ENCODE assay signal across 8 cellular contexts in the genomic region with DNA sequence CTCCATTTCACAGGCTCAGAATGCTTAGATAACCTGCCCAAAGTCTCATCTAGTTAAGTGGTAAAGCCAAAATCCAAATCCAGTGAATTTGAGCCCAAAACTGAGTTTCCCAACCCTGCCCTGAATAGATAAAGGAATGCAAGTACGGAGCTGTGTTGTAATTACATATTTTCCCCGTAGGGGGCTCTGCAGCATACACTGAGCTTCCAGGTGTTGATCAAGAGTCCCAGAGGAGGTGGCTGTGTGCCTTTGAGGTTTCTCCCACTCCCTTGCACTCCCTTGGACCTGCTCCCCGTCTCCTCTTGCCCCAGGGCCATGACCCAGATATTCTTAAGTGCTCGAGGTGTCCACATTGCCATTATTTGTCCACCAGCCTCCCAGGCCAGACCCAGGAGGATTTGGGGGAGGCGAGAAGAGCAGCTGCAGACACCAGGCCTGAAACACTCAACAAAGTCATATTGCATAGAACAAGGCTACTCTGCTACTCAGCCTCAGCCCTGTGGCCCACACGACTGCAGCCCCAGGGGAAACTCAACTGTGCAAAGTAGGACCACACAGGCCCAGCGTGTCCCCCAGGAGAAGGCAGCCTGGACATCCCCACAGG. TPM values are rescaled to one million over a fixed set of nuclear protein-coding genes. Genes with fewer than 3 reads are reported as not detected.
A peak's percentile ranks its signal among the peaks of the same experiment; 100 is the strongest.
DNase-seq lines count a peak whose midpoint lies in the region; ATAC-seq, FAIRE-seq and TF ChIP-seq lines count a peak whose summit lies in the region.
"Had no signal": no experiment of that assay in that cellular context is flagged by ENCODE, and none has a peak within 500 bp of the region (broad histone marks: within the 10 kb centered on the region; RNA-seq: fewer than 3 reads in every experiment).

No MANE protein-coding gene starts in this region.

- DNase-seq in GM10248 (ENCODE audit: extremely low spot score) (peak; percentile 57), Karpas-422 (peak; percentile 82), T-helper 22 cell (ENCODE audit: low read depth) (peak; percentile 13), epithelial cell of proximal tubule (ENCODE audit: low read depth) (no peak), small intestine (peak; percentile 68)

- WGBS in small intestine, 3 donors = 51 to 60% (median 54%) methylated on average over 7 of the region's 7 CpGs

- H3K36me3 ChIP-seq in Karpas-422 (ENCODE audit: insufficient read depth, low read length) (no peaks in the 10 kb centered on the region), small intestine (ENCODE audit: control insufficient read depth in 2 of 2, insufficient read depth in 2 of 2, low read length in 2 of 2) (no peaks in the 10 kb centered on the region)

- ATAC-seq in GM19328 (IDR thresholded peaks at IDR 0.05; ENCODE audit: unreplicated experiment) (no peak), HG03045 (IDR thresholded peaks at IDR 0.05; ENCODE audit: unreplicated experiment) (no peak)

- no peaks in the 10 kb centered on the region for H4K20me1 ChIP-seq in Karpas-422 (ENCODE audit: insufficient read depth, low read depth, low read length)

- no peak for FAIRE-seq in small intestine (lab: Jason Lieb, UNC)

- TF ChIP-seq CTCF in GM10248 (IDR thresholded peaks at IDR 0.05; ENCODE audit: control extremely low read depth, extremely low read depth, low read depth, missing control alignments) (peak; percentile 74), epithelial cell of proximal tubule (conservative IDR thresholded peaks at IDR 0.05; ENCODE audit: low read depth, low read length) (peak; percentile 43)

- H3K9ac ChIP-seq in Karpas-422 (ENCODE audit: low read length) = no peak overlapping the region
- H3K9ac ChIP-seq: parathyroid adenoma had no signal

- POLR2A ChIA-PET in GM10248 (lab: Yijun Ruan, JAX) = interaction anchor here (1.9 kb wide), 1 partner anchor 52 kb away, joined by 6 read pairs; no protein-coding TSS in a partner anchor

- H3K27ac ChIP-seq in Karpas-422 (ENCODE audit: low read length) = no peak overlapping the region
- no peak overlapping the region for H3K27ac ChIP-seq in small intestine (ENCODE audit: low read depth in 1 of 2, low read length in 1 of 2)
- H3K27ac ChIP-seq: parathyroid adenoma had no signal

- CTCF ChIA-PET in GM10248 (lab: Yijun Ruan, JAX) = interaction anchor here (0.6 to 10.4 kb wide), 48 partner anchors 8 to 304 kb away, joined by 3 to 190 read pairs (median 6); a partner anchor contains a TSS

- no peak overlapping the region for H2AFZ ChIP-seq in Karpas-422 (ENCODE audit: low read length)
- H2AFZ ChIP-seq: parathyroid adenoma had no signal

- no peaks in the 10 kb centered on the region for H3K79me2 ChIP-seq in Karpas-422 (ENCODE audit: low read length)
- H3K79me2 ChIP-seq: parathyroid adenoma had no signal

- no peak overlapping the region for H3K4me2 ChIP-seq in Karpas-422 (ENCODE audit: low read depth, low read length, poor library complexity, severe bottlenecking)

- H3K27me3 ChIP-seq in Karpas-422 (ENCODE audit: low read length) (no peaks in the 10 kb centered on the region), small intestine (ENCODE audit: control insufficient read depth in 2 of 2, insufficient read depth in 2 of 2, low read length in 2 of 2) (no peaks in the 10 kb centered on the region)

- peaks cover 12% of the 10 kb centered on the region for H3K4me1 ChIP-seq in Karpas-422 (ENCODE audit: low read length)
- H3K4me1 ChIP-seq in small intestine (ENCODE audit: control insufficient read depth in 2 of 2, insufficient read depth in 1 of 2, low read depth in 1 of 2, low read length in 1 of 2) = peaks cover 0 to 3% of the 10 kb centered on the region in 2 donors
- H3K4me1 ChIP-seq: parathyroid adenoma had no signal

- no peaks in the 10 kb centered on the region for H3K9me2 ChIP-seq in Karpas-422 (replicated peaks; ENCODE audit: insufficient read depth, low read length)

- no peak overlapping the region for H3K4me3 ChIP-seq in Karpas-422 (ENCODE audit: low read length)
- H3K4me3 ChIP-seq in epithelial cell of proximal tubule (ENCODE audit: low read depth, low read length) = no peak overlapping the region
- no peak overlapping the region for H3K4me3 ChIP-seq in small intestine (ENCODE audit: low read depth in 1 of 2, low read length in 2 of 2)

- no peaks in the 10 kb centered on the region for H3K9me3 ChIP-seq in Karpas-422 (ENCODE audit: low read length)
- no peaks in the 10 kb centered on the region for H3K9me3 ChIP-seq in small intestine (ENCODE audit: control insufficient read depth, low read depth)

RNA-seq across cellular contexts. Expression of a gene that starts 18.4 kb away (rescaled TPM):
- total RNA-seq in Karpas-422 (2014; rRNA removed; shearing (Covaris generic); ENCODE audit: low replicate concordance) = 1.6 and 1.7 TPM in 2 replicates
- total RNA-seq in epithelial cell of proximal tubule = not detected in 2 replicates
- 1 to 10 TPM in 2 of 3 donors, under 1 TPM in 1; 0.45 to 3.8 (median 1.0) TPM for polyA plus RNA-seq in small intestine

RNA-seq across cellular contexts. Expression of a gene that starts 38.5 kb away (rescaled TPM):
- 0.15 and 0.76 TPM in 2 replicates for total RNA-seq in Karpas-422 (2014; rRNA removed; shearing (Covaris generic); ENCODE audit: low replicate concordance)
- total RNA-seq in epithelial cell of proximal tubule = 0.06 TPM in 1 of 2 replicates, not detected in the other
- 10 to 100 TPM in 1 of 3 donors, 1 to 10 TPM in 2; 1.8 to 12.2 (median 2.4) TPM for polyA plus RNA-seq in small intestine
